ENCODE assay signal across 20 cellular contexts in genomic region chr5:174733836-174734235, GRCh38. TPM values are rescaled to one million over a fixed set of nuclear protein-coding genes. Genes with fewer than 3 reads are reported as not detected.
"Had no signal": no experiment of that assay in that cellular context is flagged by ENCODE, and none has a peak within 500 bp of the region (broad histone marks: within the 10 kb centered on the region; RNA-seq: fewer than 3 reads in every experiment).

No MANE protein-coding gene starts in this region.

- H3K27ac Mint-ChIP-seq: activated CD8-positive, alpha-beta T cell treated with anti-CD3 and anti-CD28 coated beads, Interleukin-2, amount 10 ng/mL, durations not matched to agents 7 days and 5 days; activated naive CD8-positive, alpha-beta T cell treated with anti-CD3 and anti-CD28 coated beads, Interleukin-2, amount 10 ng/mL, durations not matched to agents 7 days and 5 days; activated T-cell treated with anti-CD3 and anti-CD28 coated beads, Interleukin-2, amount 50 U/mL, for 24 hours; activated T-helper 2 cell treated with anti-CD3 and anti-CD28 coated beads, Interferon-gamma antibody, Interleukin-2, Interleukin-4, amounts not matched to agents 10 μg/mL and 5 μg/mL and 100 μg/mL, durations not matched to agents 14 hours and 24 hours and 36 hours; stimulated activated naive CD8-positive, alpha-beta T cell treated with anti-CD3 and anti-CD28 coated beads, Interleukin-15, Interleukin-2, amounts not matched to agents 100 ng/mL and 50 ng/mL, for 24 hours had no signal

- H3K9me3 ChIP-seq: body of pancreas, prostate gland, right atrium auricular region, tibial nerve, vagina had no signal

- ATAC-seq: activated CD8-positive, alpha-beta T cell treated with anti-CD3 and anti-CD28 coated beads, Interleukin-2, amount 10 ng/mL, durations not matched to agents 7 days and 5 days; body of pancreas; left lobe of liver had no signal

- H3K4me1 Mint-ChIP-seq: activated naive CD8-positive, alpha-beta T cell treated with anti-CD3 and anti-CD28 coated beads, Interleukin-2, amount 10 ng/mL, durations not matched to agents 7 days and 5 days had no signal

- H3K4me3 Mint-ChIP-seq: activated CD8-positive, alpha-beta T cell treated with anti-CD3 and anti-CD28 coated beads, Interleukin-2, amount 10 ng/mL, durations not matched to agents 7 days and 5 days; activated naive CD8-positive, alpha-beta T cell treated with anti-CD3 and anti-CD28 coated beads, Interleukin-2, amount 10 ng/mL, durations not matched to agents 7 days and 5 days; activated T-cell treated with anti-CD3 and anti-CD28 coated beads, Interleukin-2, amount 50 U/mL, for 24 hours; stimulated activated naive CD8-positive, alpha-beta T cell treated with anti-CD3 and anti-CD28 coated beads, Interleukin-15, Interleukin-2, amounts not matched to agents 100 ng/mL and 50 ng/mL, for 24 hours had no signal

- DNase-seq: activated CD4-positive, alpha-beta T cell treated with anti-CD3 and anti-CD28 coated beads for 48 hours; activated CD4-positive, CD25-positive, alpha-beta regulatory T cell; activated CD8-positive, alpha-beta T cell treated with anti-CD3 and anti-CD28 coated beads, Interleukin-2, amount 10 ng/mL, durations not matched to agents 7 days and 5 days; activated naive CD4-positive, alpha-beta T cell treated with Interleukin-2 at 50 U/mL for 16 hours; activated naive CD8-positive, alpha-beta T cell treated with anti-CD3 and anti-CD28 coated beads, Interleukin-2, amount 10 ng/mL, durations not matched to agents 7 days and 5 days; activated T-cell treated with anti-CD3 and anti-CD28 coated beads, Interleukin-2, amount 50 U/mL, for 24 hours; amygdala; body of pancreas; dorsolateral prefrontal cortex; kidney; T-helper 9 cell had no signal

- H3K4me3 ChIP-seq: body of pancreas, dorsolateral prefrontal cortex, lung, prostate gland, right atrium auricular region, tibial nerve, vagina had no signal

- H3K36me3 ChIP-seq: prostate gland, tibial nerve, vagina had no signal

- H3K36me3 Mint-ChIP-seq: activated naive CD8-positive, alpha-beta T cell treated with anti-CD3 and anti-CD28 coated beads, Interleukin-2, amount 10 ng/mL, durations not matched to agents 7 days and 5 days had no signal

- H3K9me3 Mint-ChIP-seq: activated naive CD8-positive, alpha-beta T cell treated with anti-CD3 and anti-CD28 coated beads, Interleukin-2, amount 10 ng/mL, durations not matched to agents 7 days and 5 days; activated T-cell treated with anti-CD3 and anti-CD28 coated beads, Interleukin-2, amount 50 U/mL, for 24 hours; activated T-helper 2 cell treated with anti-CD3 and anti-CD28 coated beads, Interferon-gamma antibody, Interleukin-2, Interleukin-4, amounts not matched to agents 10 μg/mL and 5 μg/mL and 100 μg/mL, durations not matched to agents 14 hours and 24 hours and 36 hours; stimulated activated naive CD8-positive, alpha-beta T cell treated with anti-CD3 and anti-CD28 coated beads, Interleukin-15, Interleukin-2, amounts not matched to agents 100 ng/mL and 50 ng/mL, for 24 hours had no signal

- H3K4me1 ChIP-seq: prostate gland had no signal

- H3K27ac ChIP-seq: body of pancreas, dorsolateral prefrontal cortex, prostate gland, right atrium auricular region, tibial nerve, vagina had no signal

RNA-seq across cellular contexts. Expression of gene MSX2, which starts 9.5 kb away (rescaled TPM):
- total RNA-seq: activated CD8-positive, alpha-beta T cell treated with anti-CD3 and anti-CD28 coated beads, Interleukin-2, amount 10 ng/mL, durations not matched to agents 7 days and 5 days; activated naive CD8-positive, alpha-beta T cell treated with anti-CD3 and anti-CD28 coated beads, Interleukin-2, amount 10 ng/mL, durations not matched to agents 7 days and 5 days; activated T-helper 2 cell treated with anti-CD3 and anti-CD28 coated beads, Interferon-gamma antibody, Interleukin-2, Interleukin-4, amounts not matched to agents 10 μg/mL and 5 μg/mL and 100 μg/mL, durations not matched to agents 14 hours and 24 hours and 36 hours; body of pancreas; left lobe of liver had no signal
- polyA plus RNA-seq: neural cell had no signal
